Comparison of ENCODE assay signal across 8 cellular contexts in the genomic region with DNA sequence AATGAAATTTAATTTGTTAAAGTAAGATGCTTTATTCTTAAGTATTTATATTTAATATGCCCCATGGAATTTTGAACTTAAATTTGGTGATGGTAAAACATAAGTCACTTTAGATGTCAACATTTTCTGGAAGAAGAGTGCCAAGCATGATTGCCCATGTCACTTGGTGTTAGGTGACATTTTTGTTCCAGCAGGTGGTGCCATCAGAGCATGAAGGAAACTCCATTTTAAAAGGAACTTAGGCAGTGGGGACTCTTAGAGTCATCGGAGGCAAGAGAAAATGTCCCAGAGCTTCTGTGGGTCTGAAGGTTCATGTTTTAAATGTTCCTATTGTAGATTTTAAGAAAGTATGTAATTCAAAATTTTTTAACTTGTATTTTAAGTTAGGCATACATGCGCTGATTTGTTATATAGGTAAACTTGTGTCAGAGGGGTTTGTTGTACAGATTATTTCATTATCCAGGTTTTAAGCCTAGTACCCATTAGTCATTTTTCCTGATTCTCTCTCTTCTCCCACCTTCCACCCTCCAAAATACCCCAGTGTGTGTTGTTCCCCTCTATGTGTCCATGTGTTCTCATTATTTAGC.
DNase-seq lines count a peak whose midpoint lies in the region; ATAC-seq and TF ChIP-seq lines count a peak whose summit lies in the region.

No MANE protein-coding gene starts in this region.

- no peak overlapping the region for H3K27ac ChIP-seq in esophagus squamous epithelium

- no peak for TF ChIP-seq POLR2A in esophagus squamous epithelium (IDR thresholded peaks at IDR 0.05)

- no peaks in the 10 kb centered on the region for H3K36me3 ChIP-seq in H7 (replicated peaks; ENCODE audit: control insufficient read depth, insufficient read depth, low read length)
- H3K36me3 ChIP-seq in esophagus squamous epithelium, result no peaks in the 10 kb centered on the region

- no peaks in the 10 kb centered on the region for H3K4me1 ChIP-seq in esophagus squamous epithelium

- DNase-seq in AG08395 (ENCODE audit: low spot score) (peak; percentile 62), H7 (peak; percentile 25), NCI-H82 (lab: John Stamatoyannopoulos, UW) (peak; percentile 63), esophagus squamous epithelium (lab: John Stamatoyannopoulos, UW) (no peak), putamen (ENCODE audit: low spot score) (peak; percentile 57), mesenteric fat pad (ENCODE audit: low spot score) (no peak)

- H3K27me3 ChIP-seq in H7 (ENCODE audit: control insufficient read depth, insufficient read depth, low read length) (no peaks in the 10 kb centered on the region), esophagus squamous epithelium (no peaks in the 10 kb centered on the region)

- H3K4me3 ChIP-seq in H7 (ENCODE audit: insufficient read depth, low read depth, low read length), result no peak overlapping the region
- H3K4me3 ChIP-seq in esophagus squamous epithelium, result no peak overlapping the region

- no peaks in the 10 kb centered on the region for H3K9me3 ChIP-seq in esophagus squamous epithelium

- ATAC-seq in GM19455 (IDR thresholded peaks at IDR 0.05; ENCODE audit: unreplicated experiment) (no peak), HG02973 (IDR thresholded peaks at IDR 0.05; ENCODE audit: unreplicated experiment) (no peak)

- peak in 5 of 6 experiments; percentile 16 to 53 (median 29) for TF ChIP-seq CTCF in esophagus squamous epithelium (IDR thresholded peaks at IDR 0.05)

- 56 to 63% methylated on average over 2 of the region's 2 CpGs for WGBS in esophagus squamous epithelium, 2 donors

- intact Hi-C loops in esophagus squamous epithelium (cut with DNase I), result no loop called here

Comparison
In these comparisons a context has a peak if more than half of its experiments do, and no peak if none do; other contexts are left out.
1. DNase-seq: peak in AG08395 (single experiment), H7 (single experiment), NCI-H82 (single experiment) and putamen (single experiment); none in esophagus squamous epithelium (single experiment) and mesenteric fat pad (single experiment).